In the genomic region with DNA sequence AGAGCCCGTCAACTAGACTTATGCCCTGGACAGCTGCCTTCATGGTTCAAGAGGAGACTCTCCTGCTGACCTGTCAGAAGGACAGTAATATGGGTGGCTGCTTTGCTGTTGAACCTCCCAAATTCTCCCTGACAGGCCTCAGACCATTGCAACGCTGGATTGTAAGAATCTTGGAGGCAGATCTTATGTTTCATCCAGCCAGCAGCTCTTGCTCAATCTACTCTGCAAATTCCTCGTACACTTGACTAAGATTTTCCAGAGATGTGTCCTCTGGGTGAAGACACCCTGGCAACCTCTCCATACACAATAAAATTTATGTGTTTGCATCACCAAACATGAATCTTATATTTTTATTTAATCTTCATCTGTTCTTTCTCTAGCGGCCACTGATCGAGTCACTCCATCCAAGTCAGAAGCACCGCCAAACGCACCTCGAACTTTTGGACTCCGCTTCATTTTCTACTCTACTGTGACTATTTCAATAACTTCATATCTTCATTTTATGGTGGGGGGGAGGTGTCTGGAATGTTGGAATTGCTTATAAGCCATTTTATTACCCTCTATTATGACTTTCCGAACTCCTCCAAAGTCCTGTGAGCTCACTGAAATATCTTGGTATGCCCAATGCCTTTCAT, we compare ENCODE assay signal across 14 cellular contexts.
"Had no signal": no experiment of that assay in that cellular context is flagged by ENCODE, and none has a peak within 500 bp of the region (broad histone marks: within the 10 kb centered on the region; RNA-seq: fewer than 3 reads in every experiment).

No MANE protein-coding gene starts in this region.

- H3K27ac ChIP-seq: SJCRH30, tibial artery, WERI-Rb-1 had no signal

- H3K4me3 Mint-ChIP-seq: activated CD8-positive, alpha-beta T cell treated with anti-CD3 and anti-CD28 coated beads for 36 hours; dendritic cell treated with granulocyte-macrophage colony-stimulating factor and Interleukin-4, amounts not matched to agents 40 ng/mL and 50 ng/mL, for 4 days; nephron progenitor cell; stimulated activated memory B cell treated with anti-CD40 and anti-IgM and Interleukin-4, amounts not matched to agents 10 μg/mL and 1 μg/mL and 100 μg/mL, for 72 hours; T-helper 17 cell had no signal

- H3K27me3 Mint-ChIP-seq: T-helper 17 cell had no signal

- H3K36me3 ChIP-seq: SJCRH30, tibial artery, WERI-Rb-1 had no signal

- H3K27me3 ChIP-seq: tibial artery had no signal

- H3K9me3 Mint-ChIP-seq: activated CD8-positive, alpha-beta T cell treated with anti-CD3 and anti-CD28 coated beads for 36 hours had no signal

- H3K36me3 Mint-ChIP-seq: activated naive CD4-positive, alpha-beta T cell treated with anti-CD3 and anti-CD28 coated beads, Interleukin-2, amount 50 U/mL, for 72 hours; stimulated activated memory B cell treated with anti-CD40 and anti-IgM and Interleukin-4, amounts not matched to agents 10 μg/mL and 1 μg/mL and 100 μg/mL, for 72 hours had no signal

- H3K9me3 ChIP-seq: SJCRH30, tibial artery had no signal

- DNase-seq: activated CD8-positive, alpha-beta T cell treated with anti-CD3 and anti-CD28 coated beads for 36 hours; activated effector memory CD4-positive, alpha-beta T cell treated with anti-CD3 and anti-CD28 coated beads, Interleukin-2, amount 50 U/mL, for 16 hours; activated T-cell treated with anti-CD3 and anti-CD28 coated beads, Interleukin-2, amount 50 U/mL, for 48 hours; mesendoderm; nephron progenitor cell; occipital lobe; SJCRH30; T-helper 17 cell; WERI-Rb-1 had no signal

- ATAC-seq: activated CD8-positive, alpha-beta T cell treated with anti-CD3 and anti-CD28 coated beads for 36 hours; activated naive CD4-positive, alpha-beta T cell treated with anti-CD3 and anti-CD28 coated beads, Interleukin-2, amount 50 U/mL, for 72 hours; left lobe of liver; stimulated activated memory B cell treated with anti-CD40 and anti-IgM and Interleukin-4, amounts not matched to agents 10 μg/mL and 1 μg/mL and 100 μg/mL, for 72 hours; T-helper 17 cell had no signal

- H3K4me1 ChIP-seq: SJCRH30, tibial artery had no signal

- H3K4me1 Mint-ChIP-seq: nephron progenitor cell; stimulated activated memory B cell treated with anti-CD40 and anti-IgM and Interleukin-4, amounts not matched to agents 10 μg/mL and 1 μg/mL and 100 μg/mL, for 72 hours had no signal

- H3K27ac Mint-ChIP-seq: activated CD8-positive, alpha-beta T cell treated with anti-CD3 and anti-CD28 coated beads for 36 hours; activated naive CD4-positive, alpha-beta T cell treated with anti-CD3 and anti-CD28 coated beads, Interleukin-2, amount 50 U/mL, for 72 hours; dendritic cell treated with granulocyte-macrophage colony-stimulating factor and Interleukin-4, amounts not matched to agents 40 ng/mL and 50 ng/mL, for 4 days; nephron progenitor cell; stimulated activated memory B cell treated with anti-CD40 and anti-IgM and Interleukin-4, amounts not matched to agents 10 μg/mL and 1 μg/mL and 100 μg/mL, for 72 hours; T-helper 17 cell had no signal

- H3K4me3 ChIP-seq: SJCRH30, tibial artery had no signal
